In the genomic region with DNA sequence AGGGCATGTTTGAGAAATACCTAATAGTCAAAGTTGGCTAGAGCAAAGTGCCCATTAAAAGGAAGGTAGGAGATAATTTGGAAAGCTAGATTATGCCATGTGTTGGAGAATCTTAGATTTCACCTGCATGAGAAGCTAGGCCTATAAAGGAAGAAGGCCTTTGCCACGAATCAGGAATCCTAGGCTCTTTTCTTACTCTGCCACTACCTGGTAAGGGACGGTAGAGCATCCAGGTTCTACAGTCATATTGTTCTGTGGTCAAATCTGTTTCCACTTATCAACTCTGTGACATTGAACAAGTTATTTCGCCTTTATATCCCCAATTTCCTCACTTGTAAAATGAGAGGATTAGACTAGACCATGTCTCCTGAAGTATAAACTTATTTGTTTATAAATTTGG, we compare ENCODE assay signal across 29 cellular contexts. TPM values are rescaled to one million over a fixed set of nuclear protein-coding genes. Genes with fewer than 3 reads are reported as not detected.
"Had no signal": no experiment of that assay in that cellular context is flagged by ENCODE, and none has a peak within 500 bp of the region (broad histone marks: within the 10 kb centered on the region; RNA-seq: fewer than 3 reads in every experiment).

No MANE protein-coding gene starts in this region.

- H3K27ac ChIP-seq: brain microvascular endothelial cell, cardiac muscle cell, SK-N-MC had no signal

- H3K4me1 Mint-ChIP-seq: activated CD4-positive, alpha-beta T cell treated with anti-CD3 and anti-CD28 coated beads, Interleukin-2, amount 10 ng/mL, durations not matched to agents 24 days and 14 days; activated naive CD4-positive, alpha-beta T cell treated with anti-CD3 and anti-CD28 coated beads, Interleukin-2, amount 10 ng/mL, durations not matched to agents 7 days and 5 days had no signal

- H3K9me3 Mint-ChIP-seq: activated CD4-positive, alpha-beta T cell treated with anti-CD3 and anti-CD28 coated beads, Interleukin-2, amount 10 ng/mL, durations not matched to agents 24 days and 14 days; activated naive CD4-positive, alpha-beta T cell treated with anti-CD3 and anti-CD28 coated beads, Interleukin-2, amount 10 ng/mL, durations not matched to agents 7 days and 5 days; activated T-cell treated with anti-CD3 and anti-CD28 coated beads, Interleukin-2, amount 50 U/mL, for 4 hours; activated T-helper 2 cell treated with anti-CD3 and anti-CD28 coated beads, Interferon-gamma antibody, Interleukin-2, Interleukin-4, amounts not matched to agents 10 μg/mL and 5 μg/mL and 100 μg/mL, durations not matched to agents 14 hours and 24 hours and 36 hours had no signal

- H3K36me3 ChIP-seq: brain microvascular endothelial cell, cardiac muscle cell had no signal

- H3K4me3 ChIP-seq: cardiac muscle cell, SK-N-MC had no signal

- H3K36me3 Mint-ChIP-seq: activated naive CD4-positive, alpha-beta T cell treated with anti-CD3 and anti-CD28 coated beads, Interleukin-2, amount 10 ng/mL, durations not matched to agents 7 days and 5 days; T-cell had no signal

- ATAC-seq: activated T-cell treated with anti-CD3 and anti-CD28 coated beads, Interleukin-2, amount 50 U/mL, for 4 hours; Panc1; Right ventricle myocardium inferior; T-cell had no signal

- H3K4me3 Mint-ChIP-seq: activated B cell treated with CpG ODN at 0.5 μM for 24 hours; activated CD4-positive, alpha-beta T cell treated with anti-CD3 and anti-CD28 coated beads, Interleukin-2, amount 10 ng/mL, durations not matched to agents 24 days and 14 days; activated naive CD4-positive, alpha-beta T cell treated with anti-CD3 and anti-CD28 coated beads, Interleukin-2, amount 10 ng/mL, durations not matched to agents 7 days and 5 days; activated naive CD8-positive, alpha-beta T cell treated with anti-CD3 and anti-CD28 coated beads for 36 hours; activated T-cell treated with anti-CD3 and anti-CD28 coated beads, Interleukin-2, amount 50 U/mL, for 4 hours; T-cell had no signal

- H3K27ac Mint-ChIP-seq: activated B cell treated with CpG ODN at 0.5 μM for 24 hours; activated CD4-positive, alpha-beta T cell treated with anti-CD3 and anti-CD28 coated beads, Interleukin-2, amount 10 ng/mL, durations not matched to agents 24 days and 14 days; activated naive CD4-positive, alpha-beta T cell treated with anti-CD3 and anti-CD28 coated beads, Interleukin-2, amount 10 ng/mL, durations not matched to agents 7 days and 5 days; activated naive CD8-positive, alpha-beta T cell treated with anti-CD3 and anti-CD28 coated beads for 36 hours; activated T-helper 2 cell treated with anti-CD3 and anti-CD28 coated beads, Interferon-gamma antibody, Interleukin-2, Interleukin-4, amounts not matched to agents 10 μg/mL and 5 μg/mL and 100 μg/mL, durations not matched to agents 14 hours and 24 hours and 36 hours; T-cell had no signal

- DNase-seq: activated B cell treated with CpG ODN at 0.5 μM for 24 hours; activated CD4-positive, alpha-beta T cell treated with anti-CD3 and anti-CD28 coated beads for 1 hour; activated CD4-positive, alpha-beta T cell treated with anti-CD3 and anti-CD28 coated beads, Interleukin-2, amount 10 ng/mL, durations not matched to agents 24 days and 14 days; activated CD4-positive, alpha-beta T cell treated with anti-CD3 and anti-CD28 coated beads, Interleukin-2, amount 50 U/mL, for 48 hours; activated CD8-positive, alpha-beta memory T cell treated with anti-CD3 and anti-CD28 coated beads for 24 hours; activated gamma-delta T cell treated with Interleukin-2 at 50 U/mL for 16 hours; activated naive CD4-positive, alpha-beta T cell treated with anti-CD3 and anti-CD28 coated beads, Interleukin-2, amount 10 ng/mL, durations not matched to agents 7 days and 5 days; activated naive CD8-positive, alpha-beta T cell treated with anti-CD3 and anti-CD28 coated beads for 36 hours; activated T-cell treated with anti-CD3 and anti-CD28 coated beads, Interleukin-2, amount 50 U/mL, for 4 hours; brain microvascular endothelial cell; cerebellar nuclear complex; Kasumi-1; NCI-H1105 treated with DMSO at 0.1 percent for 48 hours; NCI-H1436 treated with DMSO at 0.1 percent for 48 hours; NCI-H187; NCI-H2081; NCI-H2171; NCI-H446; NCI-H82; OCI-M1; RPMI8226; T-cell; T-helper 2 cell; T1000 had no signal

RNA-seq across cellular contexts. Expression of a gene that starts 3.6 kb away (rescaled TPM):
- total RNA-seq: activated B cell treated with CpG ODN at 0.5 μM for 24 hours; activated CD4-positive, alpha-beta T cell treated with anti-CD3 and anti-CD28 coated beads, Interleukin-2, amount 10 ng/mL, durations not matched to agents 24 days and 14 days; activated naive CD8-positive, alpha-beta T cell treated with anti-CD3 and anti-CD28 coated beads for 36 hours; activated T-cell treated with anti-CD3 and anti-CD28 coated beads, Interleukin-2, amount 50 U/mL, for 4 hours; activated T-helper 2 cell treated with anti-CD3 and anti-CD28 coated beads, Interferon-gamma antibody, Interleukin-2, Interleukin-4, amounts not matched to agents 10 μg/mL and 5 μg/mL and 100 μg/mL, durations not matched to agents 14 hours and 24 hours and 36 hours; T-cell had no signal
